Comparison of ENCODE assay signal across 25 cellular contexts in the genomic region with DNA sequence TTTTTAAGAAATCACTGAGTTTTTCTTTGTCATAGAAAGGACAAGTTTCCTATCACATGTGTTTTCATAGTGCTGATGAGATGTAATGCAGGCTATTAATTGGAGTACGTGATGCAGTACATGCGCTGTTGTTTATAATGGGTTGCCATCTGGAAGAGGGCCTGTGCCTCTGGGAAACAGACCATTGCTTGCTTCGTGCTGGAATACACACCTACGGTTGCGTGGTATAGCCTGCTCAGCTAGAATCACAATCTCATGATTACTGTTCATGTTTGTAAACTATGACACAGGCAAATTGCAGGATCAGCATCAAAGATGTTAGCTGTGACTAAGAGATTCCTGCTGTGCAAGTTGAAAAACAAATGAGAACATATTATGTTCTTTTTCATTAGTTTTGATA.
A peak's percentile ranks its signal among the peaks of the same experiment; 100 is the strongest.
DNase-seq lines count a peak whose midpoint lies in the region; ATAC-seq and TF ChIP-seq lines count a peak whose summit lies in the region.
"Had no signal": no experiment of that assay in that cellular context is flagged by ENCODE, and none has a peak within 500 bp of the region (broad histone marks: within the 10 kb centered on the region; RNA-seq: fewer than 3 reads in every experiment).

No MANE protein-coding gene starts in this region.

- peaks cover 14% of the 10 kb centered on the region for H3K27me3 Mint-ChIP-seq in activated T-helper 17 cell treated with anti-CD3 and anti-CD28 coated beads, Interleukin-2, amount 50 U/mL, for 72 hours

- no peaks in the 10 kb centered on the region for H3K4me1 Mint-ChIP-seq in activated T-helper 17 cell treated with anti-CD3 and anti-CD28 coated beads, Interleukin-2, amount 50 U/mL, for 72 hours
- H3K4me1 Mint-ChIP-seq: activated naive CD8-positive, alpha-beta T cell treated with anti-CD3 and anti-CD28 coated beads, Interleukin-2, amount 50 U/mL, for 24 hours had no signal

- H3K4me3 Mint-ChIP-seq in activated T-helper 17 cell treated with anti-CD3 and anti-CD28 coated beads, Interleukin-2, amount 50 U/mL, for 72 hours = no peak overlapping the region
- H3K4me3 Mint-ChIP-seq: activated CD8-positive, alpha-beta T cell treated with anti-CD3 and anti-CD28 coated beads for 36 hours; activated naive CD8-positive, alpha-beta T cell treated with anti-CD3 and anti-CD28 coated beads, Interleukin-2, amount 50 U/mL, for 24 hours; effector memory CD8-positive, alpha-beta T cell; stimulated activated naive CD8-positive, alpha-beta T cell treated with anti-CD3 and anti-CD28 coated beads, Interleukin-15, Interleukin-2, amounts not matched to agents 100 ng/mL and 50 ng/mL, for 24 hours had no signal

- no peak for TF ChIP-seq CTCF in foreskin fibroblast (IDR thresholded peaks at IDR 0.05; ENCODE audit: low read depth, low read length)

- no peak for ATAC-seq in activated T-helper 17 cell treated with anti-CD3 and anti-CD28 coated beads, Interleukin-2, amount 50 U/mL, for 72 hours (replicated peaks)
- ATAC-seq in Right ventricle myocardium inferior (no peak), GM19324 (IDR thresholded peaks at IDR 0.05; ENCODE audit: low FRiP score, unreplicated experiment) (no peak)
- ATAC-seq: activated CD8-positive, alpha-beta T cell treated with anti-CD3 and anti-CD28 coated beads for 36 hours; activated naive CD8-positive, alpha-beta T cell treated with anti-CD3 and anti-CD28 coated beads, Interleukin-2, amount 50 U/mL, for 24 hours; body of pancreas; effector memory CD8-positive, alpha-beta T cell; sciatic nerve had no signal

- no peak overlapping the region for H3K27ac Mint-ChIP-seq in activated T-helper 17 cell treated with anti-CD3 and anti-CD28 coated beads, Interleukin-2, amount 50 U/mL, for 72 hours
- H3K27ac Mint-ChIP-seq: activated CD8-positive, alpha-beta T cell treated with anti-CD3 and anti-CD28 coated beads for 36 hours; activated naive CD8-positive, alpha-beta T cell treated with anti-CD3 and anti-CD28 coated beads, Interleukin-2, amount 50 U/mL, for 24 hours; effector memory CD8-positive, alpha-beta T cell; stimulated activated naive CD8-positive, alpha-beta T cell treated with anti-CD3 and anti-CD28 coated beads, Interleukin-15, Interleukin-2, amounts not matched to agents 100 ng/mL and 50 ng/mL, for 24 hours had no signal

- DNase-seq in NCI-H2171 treated with DMSO at 0.1 percent for 48 hours (lab: John Stamatoyannopoulos, UW) (peak; percentile 34), NCI-H2171 (lab: John Stamatoyannopoulos, UW) (no peak), astrocyte of the hippocampus (ENCODE audit: low read depth, low spot score) (peak; percentile 18), foreskin fibroblast (peak; percentile 58 to 70), iPS-NIHi11 (ENCODE audit: low spot score) (no peak), Right ventricle myocardium inferior (ENCODE audit: missing footprints) (no peak)
- DNase-seq: 8988T; activated CD4-positive, alpha-beta T cell treated with anti-CD3 and anti-CD28 coated beads for 1 hour; activated CD8-positive, alpha-beta T cell treated with anti-CD3 and anti-CD28 coated beads for 36 hours; activated gamma-delta T cell; activated naive CD8-positive, alpha-beta T cell treated with anti-CD3 and anti-CD28 coated beads, Interleukin-2, amount 50 U/mL, for 24 hours; body of pancreas; Caco-2; effector memory CD8-positive, alpha-beta T cell; esophagus squamous epithelium; KG1; NCI-H1694; NCI-H526; posterior cingulate gyrus; RPMI8226 had no signal

- H3K4me3 ChIP-seq in foreskin fibroblast (ENCODE audit: low read depth in 1 of 2, low read length in 2 of 2) = no peak overlapping the region
- H3K4me3 ChIP-seq: BLaER1, body of pancreas, esophagus squamous epithelium had no signal

- H3K36me3 Mint-ChIP-seq in activated T-helper 17 cell treated with anti-CD3 and anti-CD28 coated beads, Interleukin-2, amount 50 U/mL, for 72 hours (ENCODE audit: low read depth) = no peaks in the 10 kb centered on the region

- no peaks in the 10 kb centered on the region for H3K9me3 Mint-ChIP-seq in activated T-helper 17 cell treated with anti-CD3 and anti-CD28 coated beads, Interleukin-2, amount 50 U/mL, for 72 hours
- H3K9me3 Mint-ChIP-seq: activated CD8-positive, alpha-beta T cell treated with anti-CD3 and anti-CD28 coated beads for 36 hours; activated naive CD8-positive, alpha-beta T cell treated with anti-CD3 and anti-CD28 coated beads, Interleukin-2, amount 50 U/mL, for 24 hours; effector memory CD8-positive, alpha-beta T cell; stimulated activated naive CD8-positive, alpha-beta T cell treated with anti-CD3 and anti-CD28 coated beads, Interleukin-15, Interleukin-2, amounts not matched to agents 100 ng/mL and 50 ng/mL, for 24 hours had no signal

- intact Hi-C loops in Right ventricle myocardium inferior (cut with DNase I) = no loop called here

Comparison
In these comparisons a context has a peak if more than half of its experiments do, and no peak if none do; other contexts are left out.
1. DNase-seq: peak in NCI-H2171 treated with DMSO at 0.1 percent for 48 hours (single experiment), astrocyte of the hippocampus (single experiment) and foreskin fibroblast (2 of 2); none in NCI-H2171 (single experiment), iPS-NIHi11 (single experiment) and Right ventricle myocardium inferior (single experiment).